Comparison of ENCODE assay signal across 18 cellular contexts in genomic region chr6:16105056-16105455, GRCh38. TPM values are rescaled to one million over a fixed set of nuclear protein-coding genes. Genes with fewer than 3 reads are reported as not detected.
DNase-seq lines count a peak whose midpoint lies in the region; ATAC-seq and TF ChIP-seq lines count a peak whose summit lies in the region.
"Had no signal": no experiment of that assay in that cellular context is flagged by ENCODE, and none has a peak within 500 bp of the region (broad histone marks: within the 10 kb centered on the region; RNA-seq: fewer than 3 reads in every experiment).

No MANE protein-coding gene starts in this region.

- ATAC-seq in GM21619 (IDR thresholded peaks at IDR 0.05; ENCODE audit: unreplicated experiment): no peak
- ATAC-seq in activated T-cell treated with anti-CD3 and anti-CD28 coated beads, Interleukin-2, amount 50 U/mL, for 72 hours (replicated peaks in 1 of 2): no peak
- ATAC-seq: HepG2 had no signal

- H3K79me1 ChIP-seq in mesenchymal stem cell (replicated peaks; ENCODE audit: low read length, poor library complexity, severe bottlenecking): no peaks in the 10 kb centered on the region

- H3K4me3 Mint-ChIP-seq in activated T-cell treated with anti-CD3 and anti-CD28 coated beads, Interleukin-2, amount 50 U/mL, for 72 hours: no peak overlapping the region
- H3K4me3 Mint-ChIP-seq: B cell; CD4-positive, alpha-beta T cell; IgD-negative memory B cell had no signal

- H3K9ac ChIP-seq in BLaER1: no peak overlapping the region
- H3K9ac ChIP-seq in mesenchymal stem cell (ENCODE audit: low read length): no peak overlapping the region
- no peak overlapping the region for H3K9ac ChIP-seq in skeletal muscle tissue (ENCODE audit: low read depth in 1 of 3, low read length in 3 of 3)
- H3K9ac ChIP-seq: GM23248 had no signal

- no peak overlapping the region for H3K27ac ChIP-seq in BLaER1
- no peak overlapping the region for H3K27ac ChIP-seq in mesenchymal stem cell (ENCODE audit: low read length, poor library complexity, severe bottlenecking)
- H3K27ac ChIP-seq in neutrophil: peak overlapping the region; percentile 77
- H3K27ac ChIP-seq in skeletal muscle tissue (ENCODE audit: low read depth, low read length): peak overlapping the region; percentile 62
- H3K27ac ChIP-seq: C4-2B, GM23248 had no signal

- H2BK5ac ChIP-seq in mesenchymal stem cell (ENCODE audit: low read depth, low read length, poor library complexity, severe bottlenecking): no peak overlapping the region

- H3K36me3 ChIP-seq in BLaER1 (no peaks in the 10 kb centered on the region), mesenchymal stem cell (ENCODE audit: control insufficient read depth in 1 of 2, insufficient read depth in 2 of 2, low read depth in 1 of 2, low read length in 2 of 2) (no peaks in the 10 kb centered on the region), neutrophil (no peaks in the 10 kb centered on the region), skeletal muscle tissue (ENCODE audit: control insufficient read depth in 3 of 3, insufficient read depth in 3 of 3, low read length in 3 of 3) (no peaks in the 10 kb centered on the region)
- H3K36me3 ChIP-seq: HAP-1 had no signal

- H4K8ac ChIP-seq in mesenchymal stem cell (ENCODE audit: low read length): no peak overlapping the region

- H3K36me3 Mint-ChIP-seq in activated T-cell treated with anti-CD3 and anti-CD28 coated beads, Interleukin-2, amount 50 U/mL, for 72 hours (ENCODE audit: insufficient read depth in 2 of 2): peaks cover 4 to 10% of the 10 kb centered on the region in 2 donors
- H3K36me3 Mint-ChIP-seq: IgD-negative memory B cell had no signal

- H3K23ac ChIP-seq in mesenchymal stem cell (ENCODE audit: low read length in 2 of 2): no peak overlapping the region

- H2AK5ac ChIP-seq in mesenchymal stem cell (ENCODE audit: low read length, severe bottlenecking): no peak overlapping the region

- TF ChIP-seq CTCF in neutrophil (IDR thresholded peaks at IDR 0.05): no peak

- H3K18ac ChIP-seq in mesenchymal stem cell (ENCODE audit: low read depth in 1 of 2, low read length in 2 of 2): no peak overlapping the region

- no peak overlapping the region for H4K91ac ChIP-seq in mesenchymal stem cell (ENCODE audit: low read length)

- WGBS in mesenchymal stem cell: 94% methylated on average over 3 of the region's 3 CpGs

- H3K4me1 ChIP-seq in BLaER1 (peaks cover 12% of the 10 kb centered on the region), mesenchymal stem cell (ENCODE audit: control insufficient read depth, insufficient read depth, low read depth, low read length) (no peaks in the 10 kb centered on the region), neutrophil (ENCODE audit: control insufficient read depth in 1 of 2, insufficient read depth in 1 of 2, low read depth in 1 of 2, low read length in 1 of 2) (peaks cover 31 to 39% of the 10 kb centered on the region in 2 experiments), skeletal muscle tissue (ENCODE audit: control insufficient read depth in 3 of 3, insufficient read depth in 3 of 3, low read length in 3 of 3) (peaks cover 46 to 50% (median 47%) of the 10 kb centered on the region in 3 donors)
- H3K4me1 ChIP-seq: HAP-1 had no signal

- no peak overlapping the region for H2AFZ ChIP-seq in mesenchymal stem cell (ENCODE audit: low read depth, low read length)
- H2AFZ ChIP-seq: GM23248 had no signal

- H2BK12ac ChIP-seq in mesenchymal stem cell (ENCODE audit: low read length in 2 of 2): no peak overlapping the region

- H2BK120ac ChIP-seq in mesenchymal stem cell (ENCODE audit: low read depth, low read length): no peak overlapping the region

- H3K27me3 ChIP-seq in BLaER1: no peaks in the 10 kb centered on the region
- peaks cover 0 to 3% of the 10 kb centered on the region in 2 experiments for H3K27me3 ChIP-seq in mesenchymal stem cell (ENCODE audit: control insufficient read depth in 1 of 2, insufficient read depth in 1 of 2, low read length in 2 of 2)
- no peaks in the 10 kb centered on the region for H3K27me3 ChIP-seq in neutrophil
- H3K27me3 ChIP-seq in skeletal muscle tissue (ENCODE audit: control insufficient read depth in 3 of 3, insufficient read depth in 3 of 3, low read length in 3 of 3): no peaks in the 10 kb centered on the region

- peaks cover 9% of the 10 kb centered on the region in 2 donors for H3K9me3 Mint-ChIP-seq in activated T-cell treated with anti-CD3 and anti-CD28 coated beads, Interleukin-2, amount 50 U/mL, for 72 hours

- H4K20me1 ChIP-seq in BLaER1: no peaks in the 10 kb centered on the region

- no peak overlapping the region for H3K4ac ChIP-seq in mesenchymal stem cell (ENCODE audit: low read depth in 1 of 2, low read length in 2 of 2)

- H3K4me3 ChIP-seq in BLaER1: no peak overlapping the region
- H3K4me3 ChIP-seq in mesenchymal stem cell (ENCODE audit: insufficient read depth in 1 of 2, low read depth in 1 of 2, low read length in 2 of 2): no peak overlapping the region
- H3K4me3 ChIP-seq in neutrophil (ENCODE audit: low read depth in 1 of 2, low read length in 1 of 2): no peak overlapping the region
- H3K4me3 ChIP-seq in skeletal muscle tissue (ENCODE audit: low read length in 3 of 3): peak overlapping the region in 1 of 3 donors; percentile 17
- H3K4me3 ChIP-seq: GM23248, HAP-1 had no signal

- H2BK15ac ChIP-seq in mesenchymal stem cell (ENCODE audit: low read depth, poor library complexity, severe bottlenecking): peak overlapping the region; percentile 23

- H3K4me2 ChIP-seq in BLaER1 (0 out of 2 replicates have a peak overlapping the region, but pooled peaks have one; percentile 15), mesenchymal stem cell (ENCODE audit: low read length, poor library complexity, severe bottlenecking) (no peak overlapping the region)

- no peaks in the 10 kb centered on the region for H3K4me1 Mint-ChIP-seq in activated T-cell treated with anti-CD3 and anti-CD28 coated beads, Interleukin-2, amount 50 U/mL, for 72 hours (ENCODE audit: low read depth)
- H3K4me1 Mint-ChIP-seq: B cell, IgD-negative memory B cell had no signal

- H3K14ac ChIP-seq in mesenchymal stem cell (ENCODE audit: low read length in 2 of 2): no peak overlapping the region

- no peak overlapping the region for H3K27ac Mint-ChIP-seq in activated T-cell treated with anti-CD3 and anti-CD28 coated beads, Interleukin-2, amount 50 U/mL, for 72 hours
- H3K27ac Mint-ChIP-seq: B cell; CD4-positive, alpha-beta T cell; IgD-negative memory B cell had no signal

- H3K9me3 ChIP-seq in BLaER1: 0 out of 2 replicates have a peak, but pooled peaks cover 12% of the 10 kb centered on the region
- no peaks in the 10 kb centered on the region for H3K9me3 ChIP-seq in mesenchymal stem cell (ENCODE audit: control insufficient read depth, low read length)
- no peaks in the 10 kb centered on the region for H3K9me3 ChIP-seq in neutrophil
- no peaks in the 10 kb centered on the region for H3K9me3 ChIP-seq in skeletal muscle tissue (ENCODE audit: control insufficient read depth in 3 of 3, low read length in 3 of 3)
- H3K9me3 ChIP-seq: Caco-2, HAP-1 had no signal

- peaks cover 4% of the 10 kb centered on the region for H3K27me3 Mint-ChIP-seq in activated T-cell treated with anti-CD3 and anti-CD28 coated beads, Interleukin-2, amount 50 U/mL, for 72 hours (ENCODE audit: low read depth)
- H3K27me3 Mint-ChIP-seq: B cell; CD4-positive, alpha-beta T cell had no signal

- no peak for DNase-seq in mesenchymal stem cell
- no peak for DNase-seq in AG20443 (ENCODE audit: low spot score)
- DNase-seq in activated T-cell treated with anti-CD3 and anti-CD28 coated beads, Interleukin-2, amount 50 U/mL, for 72 hours: no peak
- DNase-seq: 8988T; Caco-2; CD4-positive, alpha-beta T cell; DMS79 treated with DMSO at 0.1 percent for 48 hours; GF-D8 had no signal

RNA-seq across cellular contexts. Expression of gene MYLIP, which starts 23.8 kb away (rescaled TPM):
- 29.6 TPM for polyA plus RNA-seq in mesenchymal stem cell (2013, experiment 1 of 2)
- polyA plus RNA-seq in mesenchymal stem cell (2013, experiment 2 of 2): 30.4 TPM
- 95.5 TPM for total RNA-seq in skeletal muscle tissue
- 10 to 100 TPM; 16.0 to 19.1 TPM for total RNA-seq in activated T-cell treated with anti-CD3 and anti-CD28 coated beads, Interleukin-2, amount 50 U/mL, for 72 hours

Comparison
In these comparisons a context has a peak if more than half of its experiments do, and no peak if none do; other contexts are left out.
1. H3K27ac ChIP-seq: peak in neutrophil (single experiment) and skeletal muscle tissue (single experiment); none in BLaER1 (single experiment) and mesenchymal stem cell (single experiment).